ENCODE assay signal across 8 cellular contexts in the genomic region with DNA sequence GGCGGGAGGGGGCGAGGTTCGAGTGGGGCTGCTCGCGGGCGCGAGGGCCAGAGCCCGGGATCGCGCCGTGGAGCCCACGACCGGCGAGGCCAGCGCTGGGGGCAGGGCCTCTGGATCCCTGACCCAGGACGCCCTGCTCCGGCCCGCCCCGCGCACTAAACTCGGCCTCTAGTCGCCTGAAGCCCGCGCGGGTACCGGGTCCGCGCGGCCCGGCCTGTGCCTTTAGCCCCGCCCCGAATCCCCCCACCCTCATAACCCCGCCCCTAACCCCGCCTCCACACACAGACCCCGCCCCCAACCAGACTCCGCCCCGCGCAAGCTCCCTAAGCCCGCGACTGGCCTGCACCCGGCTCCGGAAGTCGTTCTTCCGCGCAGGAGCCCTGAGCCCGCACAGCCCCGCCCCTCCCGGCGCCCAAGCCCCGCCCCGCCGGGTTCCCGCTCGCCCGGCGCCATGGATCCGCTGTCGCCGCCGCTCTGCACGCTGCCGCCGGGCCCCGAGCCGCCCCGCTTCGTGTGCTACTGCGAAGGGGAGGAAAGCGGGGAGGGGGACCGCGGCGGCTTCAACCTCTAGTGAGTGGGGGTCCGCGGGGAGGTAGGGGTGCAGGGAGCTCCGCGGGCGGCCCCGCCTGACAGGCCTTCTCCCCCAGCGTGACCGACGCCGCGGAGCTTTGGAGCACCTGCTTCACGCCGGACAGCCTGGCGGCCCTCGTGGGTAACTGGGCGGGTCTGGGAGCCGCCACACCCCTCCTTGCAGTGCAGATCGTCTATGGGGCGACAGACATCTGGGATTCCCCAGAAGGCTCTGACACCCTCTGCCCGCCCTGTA. TPM values are rescaled to one million over a fixed set of nuclear protein-coding genes. Genes with fewer than 3 reads are reported as not detected.
DNase-seq lines count a peak whose midpoint lies in the region; ATAC-seq, FAIRE-seq and TF ChIP-seq lines count a peak whose summit lies in the region.

A gene with protein sequence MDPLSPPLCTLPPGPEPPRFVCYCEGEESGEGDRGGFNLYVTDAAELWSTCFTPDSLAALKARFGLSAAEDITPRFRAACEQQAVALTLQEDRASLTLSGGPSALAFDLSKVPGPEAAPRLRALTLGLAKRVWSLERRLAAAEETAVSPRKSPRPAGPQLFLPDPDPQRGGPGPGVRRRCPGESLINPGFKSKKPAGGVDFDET (plus strand): TSS at position 430 of the 826 bp plus-strand sequence. CDS start 22 bp downstream, at position 452.

- FAIRE-seq in A549 (lab: Jason Lieb, UNC), result no peak

- intact Hi-C loops in mammary epithelial cell (cut with micrococcal nuclease), result loop anchor here (2.0 kb wide), 1 partner anchor 31 kb away; no protein-coding TSS in a partner anchor

- H3K9me3 Mint-ChIP-seq in immature natural killer cell, result no peaks in the 10 kb centered on the region

- TF ChIP-seq RAD21 in A549 (conservative IDR thresholded peaks at IDR 0.05 in 1 of 2, IDR thresholded peaks at IDR 0.05 in 1 of 2), result no peak

- H3K4me2 ChIP-seq in A549 (peak within 1 kb of the TSS; percentile 95), mammary epithelial cell (ENCODE audit: insufficient read depth, low read depth, low read length) (peak within 1 kb of the TSS; percentile 98), smooth muscle cell (peak within 1 kb of the TSS; percentile 97)

- POLR2A ChIA-PET in A549 (lab: Yijun Ruan, JAX), result interaction anchor here (0.6 to 1.9 kb wide), 22 partner anchors 8 to 407 kb away, joined by 3 to 20 read pairs (median 5); a partner anchor contains a TSS

- in situ Hi-C loops in mammary epithelial cell (cut with MboI; ENCODE audit: low sequenced_read_pairs in 2 of 2), result no loop called here

- H4K20me1 ChIP-seq in mammary epithelial cell (ENCODE audit: insufficient read depth, low read length), result no peaks in the 10 kb centered on the region
- no peaks in the 10 kb centered on the region for H4K20me1 ChIP-seq in smooth muscle cell (ENCODE audit: low read depth)

- H3K79me2 ChIP-seq in mammary epithelial cell (ENCODE audit: insufficient read depth, low read length), result peaks cover 12% of the 10 kb centered on the region
- H3K79me2 ChIP-seq in smooth muscle cell (ENCODE audit: low read depth), result no peaks in the 10 kb centered on the region

- CTCF ChIA-PET in A549 (lab: Yijun Ruan, JAX), result interaction anchor here (0.6 to 6.6 kb wide), 14 partner anchors 13 to 149 kb away, joined by 3 to 34 read pairs (median 4); a partner anchor contains a TSS
- CTCF ChIA-PET in mammary epithelial cell (lab: Charles Lee; ENCODE audit: low non-redundant PET), result interaction anchor here (0.6 to 0.7 kb wide), 3 partner anchors 145 to 903 kb away, joined by 3 to 10 read pairs (median 8); no protein-coding TSS in a partner anchor

- H3K27ac ChIP-seq in A549 (peak within 1 kb of the TSS; percentile 91 to 97), mammary epithelial cell (ENCODE audit: insufficient read depth, low read depth, low read length) (peak within 1 kb of the TSS; percentile 66), smooth muscle cell (ENCODE audit: low read depth) (peak within 1 kb of the TSS; percentile 31)

- TF ChIP-seq CTCF in A549 (IDR thresholded peaks at IDR 0.05), result no peak
- TF ChIP-seq CTCF in WI38 (IDR thresholded peaks at IDR 0.05; ENCODE audit: low read depth, low read length), result no peak
- no peak for TF ChIP-seq CTCF in mammary epithelial cell (conservative IDR thresholded peaks at IDR 0.05 in 1 of 2, IDR thresholded peaks at IDR 0.05 in 1 of 2; ENCODE audit: extremely low read depth in 1 of 2, insufficient read depth in 1 of 2, low read depth in 1 of 2, low read length in 2 of 2)
- TF ChIP-seq CTCF in smooth muscle cell (IDR thresholded peaks at IDR 0.05; ENCODE audit: borderline replicate concordance, insufficient read depth, poor library complexity, severe bottlenecking), result no peak

- H3K4me3 ChIP-seq in A549 (peak within 1 kb of the TSS; percentile 89), WI38 (ENCODE audit: low read depth, low read length) (peak within 1 kb of the TSS; percentile 79), mammary epithelial cell (replicated peaks in 1 of 3; ENCODE audit: insufficient read depth in 1 of 3, low read depth in 2 of 3, low read length in 3 of 3) (peak within 1 kb of the TSS; percentile 72 to 81 (median 77)), smooth muscle cell (peak within 1 kb of the TSS; percentile 93)

- dilution Hi-C loops in mammary epithelial cell (cut with HindIII; ENCODE audit: low sequenced_read_pairs), result no loop called here

- WGBS in A549 (ENCODE audit: missing lambda C conversion rate), result 0% methylated on average over 19 of the region's 92 CpGs
- 0% methylated on average over 1 of the region's 92 CpGs for WGBS in mammary epithelial cell (ENCODE audit: low coverage, missing lambda C conversion rate)
- WGBS in smooth muscle cell (ENCODE audit: low lambda C conversion rate), result 2% methylated on average over 45 of the region's 92 CpGs

- TF ChIP-seq POLR2A in A549 (IDR thresholded peaks at IDR 0.05; ENCODE audit: low read length), result peak; percentile 65

- TSS peak; percentile 58 for BruUV-seq in mammary epithelial cell (replicated peaks; lab: Mats Ljungman, UMichigan)

- H3K36me3 Mint-ChIP-seq in immature natural killer cell, result peaks cover 0 to 4% (median 0%) of the 10 kb centered on the region in 3 donors

- H3K9ac ChIP-seq in mammary epithelial cell (ENCODE audit: insufficient read depth, low read length), result peak within 1 kb of the TSS; percentile 56
- peak within 1 kb of the TSS; percentile 57 for H3K9ac ChIP-seq in smooth muscle cell (ENCODE audit: low read depth)

- H3K27ac Mint-ChIP-seq in immature natural killer cell, result peak within 1 kb of the TSS; percentile 89 to 98 (median 96)

- H3K27me3 Mint-ChIP-seq in immature natural killer cell (ENCODE audit: low read depth in 3 of 3), result peaks cover 0 to 31% (median 17%) of the 10 kb centered on the region in 3 donors

- peak within 1 kb of the TSS; percentile 84 for H2AFZ ChIP-seq in mammary epithelial cell (ENCODE audit: low read depth, low read length)
- peak within 1 kb of the TSS; percentile 84 for H2AFZ ChIP-seq in smooth muscle cell (ENCODE audit: low read depth)

- ATAC-seq in A549 (peak; percentile 74 to 82), GM18519 (IDR thresholded peaks at IDR 0.05; ENCODE audit: low FRiP score, unreplicated experiment) (peak; percentile 53), HG03060 (IDR thresholded peaks at IDR 0.05; ENCODE audit: low read depth, unreplicated experiment) (peak; percentile 52)

- H3K4me1 Mint-ChIP-seq in immature natural killer cell, result peaks cover 31 to 33% of the 10 kb centered on the region in 2 donors

- H3K4me1 ChIP-seq in A549 (peaks cover 45% of the 10 kb centered on the region), mammary epithelial cell (ENCODE audit: insufficient read depth, low read length) (peaks cover 26% of the 10 kb centered on the region), smooth muscle cell (ENCODE audit: low read depth) (peaks cover 16% of the 10 kb centered on the region)

- H3K36me3 ChIP-seq in mammary epithelial cell (ENCODE audit: insufficient read depth, low read length), result no peaks in the 10 kb centered on the region
- no peaks in the 10 kb centered on the region for H3K36me3 ChIP-seq in smooth muscle cell (ENCODE audit: low read depth)

- DNase-seq in A549 (ENCODE audit: low read depth in 1 of 2, low spot score in 1 of 2) (peak; percentile 88 to 94), NCI-H2196 (lab: John Stamatoyannopoulos, UW; ENCODE audit: unreplicated experiment) (peak; percentile 88), mammary epithelial cell (peak; percentile 82), immature natural killer cell (peak; percentile 92 to 94 (median 94)), smooth muscle cell (lab: John Stamatoyannopoulos, UW; ENCODE audit: unreplicated experiment) (peak; percentile 78)

- peaks cover 3% of the 10 kb centered on the region; the same call in 1 of the 3 replicates for H3K9me3 ChIP-seq in A549
- no peaks in the 10 kb centered on the region for H3K9me3 ChIP-seq in mammary epithelial cell (replicated peaks; ENCODE audit: insufficient read depth, low read length)
- no peaks in the 10 kb centered on the region for H3K9me3 ChIP-seq in smooth muscle cell (replicated peaks; ENCODE audit: low read depth)

- H3K27me3 ChIP-seq in mammary epithelial cell (ENCODE audit: insufficient read depth, low read length) (no peaks in the 10 kb centered on the region), smooth muscle cell (ENCODE audit: low read depth) (no peaks in the 10 kb centered on the region)

- TF ChIP-seq EP300 in A549 (IDR thresholded peaks at IDR 0.05), result no peak

- H3K4me3 Mint-ChIP-seq in immature natural killer cell, result peak within 1 kb of the TSS; percentile 87 to 89 (median 88)

- H3F3A ChIP-seq in smooth muscle cell (ENCODE audit: low read depth), result peaks cover 3% of the 10 kb centered on the region

TF ChIP-seq in A549, 52 proteins besides CTCF, POLR2A, EP300 and RAD21 (continues in another document):
- TF ChIP-seq HOXB5 (CRISPR knock-in tag; IDR thresholded peaks at IDR 0.05) (peak; percentile 60; the same call in 1 of the 2 replicates), PHF8 (IDR thresholded peaks at IDR 0.05; ENCODE audit: borderline replicate concordance, low read depth) (peak; percentile 23; the same call in 1 of the 2 replicates), CBX8 (IDR thresholded peaks at IDR 0.05) (no peak), MYC (IDR thresholded peaks at IDR 0.05; ENCODE audit: borderline replicate concordance, low read length) (peak; percentile 49; the same call in 1 of the 2 replicates), CHD2 (IDR thresholded peaks at IDR 0.05; ENCODE audit: low read length, partially characterized antibody) (no peak)
- TF ChIP-seq, protein P1, sequence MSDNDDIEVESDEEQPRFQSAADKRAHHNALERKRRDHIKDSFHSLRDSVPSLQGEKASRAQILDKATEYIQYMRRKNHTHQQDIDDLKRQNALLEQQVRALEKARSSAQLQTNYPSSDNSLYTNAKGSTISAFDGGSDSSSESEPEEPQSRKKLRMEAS (IDR thresholded peaks at IDR 0.05), result peak; percentile 89

RNA-seq across cellular contexts. Expression of the gene that starts here (rescaled TPM):
- 12.6 and 15.6 TPM in 2 replicates for polyA plus RNA-seq in A549 (2011; rRNA removed)
- 88.1 and 100 TPM in 2 replicates for polyA plus RNA-seq in A549 (2012; cell fraction: cytosol; rRNA removed)
- polyA plus RNA-seq in A549 (2012; cell fraction: nucleus; rRNA removed), result 270 and 382 TPM in 2 replicates
- polyA plus RNA-seq in A549 (2017; fragmentation: RNase III; extraction: RNeasy Plus Mini Kit Qiagen cat#74134 plus additional on column Dnase treatment), result 50.7 to 57.0 TPM (median 53.2 TPM) in 3 replicates
- polyA minus RNA-seq in A549 (2011; rRNA and poly(A)+ RNA removed), result 5.0 and 5.2 TPM in 2 replicates
- total RNA-seq in mammary epithelial cell, result 10 to 100 TPM in 1 of 2 donors, 1 to 10 TPM in 1; 6.8 to 35.2 TPM
- polyA plus RNA-seq in mammary epithelial cell, result 23.7 TPM
- 29.1 TPM for polyA minus RNA-seq in mammary epithelial cell
- polyA plus RNA-seq in immature natural killer cell, result 100 to 1,000 TPM; 135 to 207 (median 182) TPM
- 27.4 and 29.0 TPM in 2 replicates for total RNA-seq in smooth muscle cell
- 61.4 and 62.0 TPM in 2 replicates for polyA plus RNA-seq in smooth muscle cell

Comparison
In these comparisons a context has a peak if more than half of its experiments do, and no peak if none do; other contexts are left out.
1. Peak in every context shown above with its lines: DNase-seq, ATAC-seq, H3K4me3 ChIP-seq and H3K27ac ChIP-seq.
2. H3K27ac ChIP-seq: peak in every context shown above with its lines; median percentile 94 in A549; 66 in mammary epithelial cell; 31 in smooth muscle cell.